19 cellular contexts compared by ENCODE assay signal in genomic region chr1:31326461-31326860, GRCh38. TPM values are rescaled to one million over a fixed set of nuclear protein-coding genes. Genes with fewer than 3 reads are reported as not detected.
DNase-seq lines count a peak whose midpoint lies in the region; ATAC-seq and TF ChIP-seq lines count a peak whose summit lies in the region.
"Had no signal": no experiment of that assay in that cellular context is flagged by ENCODE, and none has a peak within 500 bp of the region (broad histone marks: within the 10 kb centered on the region; RNA-seq: fewer than 3 reads in every experiment).

No MANE protein-coding gene starts in this region.

- H3K27me3 ChIP-seq in MM.1S (replicated peaks; ENCODE audit: insufficient read depth, low read length), result no peaks in the 10 kb centered on the region

- H3K9me3 Mint-ChIP-seq in stimulated activated naive CD8-positive, alpha-beta T cell treated with anti-CD3 and anti-CD28 coated beads, Interleukin-15, amount 100 ng/mL, for 72 hours, result no peaks in the 10 kb centered on the region
- no peaks in the 10 kb centered on the region for H3K9me3 Mint-ChIP-seq in type B pancreatic cell
- H3K9me3 Mint-ChIP-seq: GM23338 had no signal

- no peaks in the 10 kb centered on the region for H3K9me3 ChIP-seq in MM.1S (replicated peaks; ENCODE audit: insufficient read depth, low read length)

- no peak for TF ChIP-seq CTCF in type B pancreatic cell (conservative IDR thresholded peaks at IDR 0.05)
- no peak for TF ChIP-seq CTCF in MM.1S (IDR thresholded peaks at IDR 0.05; ENCODE audit: low read length)

- no peaks in the 10 kb centered on the region for H3K4me1 ChIP-seq in MM.1S (ENCODE audit: low read length)

- H3K4me2 ChIP-seq in MM.1S (ENCODE audit: low read depth, low read length), result no peak overlapping the region
- H3K4me2 ChIP-seq: GM23338 had no signal

- H3K79me2 ChIP-seq in MM.1S (ENCODE audit: low read length), result no peaks in the 10 kb centered on the region

- no peak overlapping the region for H3K4me3 Mint-ChIP-seq in stimulated activated naive CD8-positive, alpha-beta T cell treated with anti-CD3 and anti-CD28 coated beads, Interleukin-15, amount 100 ng/mL, for 72 hours
- no peak overlapping the region for H3K4me3 Mint-ChIP-seq in type B pancreatic cell
- H3K4me3 Mint-ChIP-seq: GM23338 had no signal

- no peaks in the 10 kb centered on the region for H3K36me3 ChIP-seq in MM.1S (replicated peaks; ENCODE audit: insufficient read depth, low read length)

- H3K36me3 Mint-ChIP-seq in type B pancreatic cell, result peaks cover 3% of the 10 kb centered on the region

- H2AFZ ChIP-seq in MM.1S (ENCODE audit: low read length), result no peak overlapping the region
- H2AFZ ChIP-seq: GM23338 had no signal

- DNase-seq in DMS 273 (lab: John Stamatoyannopoulos, UW; ENCODE audit: unreplicated experiment) (peak; percentile 14), DMS 273 treated with DMSO at 0.1 percent for 48 hours (lab: John Stamatoyannopoulos, UW) (no peak), myocyte (ENCODE audit: low read depth) (peak; percentile 36), type B pancreatic cell (ENCODE audit: extremely low spot score, unreplicated experiment) (no peak), LoVo (ENCODE audit: low spot score) (no peak), MM.1S (no peak)
- DNase-seq in stimulated activated naive CD8-positive, alpha-beta T cell treated with anti-CD3 and anti-CD28 coated beads, Interleukin-15, Interleukin-2, amounts not matched to agents 100 U/mL and 50 U/mL, for 24 hours, result no peak
- no peak for DNase-seq in stimulated activated naive CD8-positive, alpha-beta T cell treated with anti-CD3 and anti-CD28 coated beads, Interleukin-15, amount 100 ng/mL, for 72 hours
- DNase-seq: AML-193, HCEC 1CT, Karpas-422, NCI-H1092 treated with DMSO at 0.1 percent for 48 hours, NCI-H2081 treated with DMSO at 0.1 percent for 48 hours, NCI-H526, Right ventricle myocardium superior had no signal

- H3K9ac ChIP-seq in MM.1S (ENCODE audit: low read length), result no peak overlapping the region

- no peaks in the 10 kb centered on the region for H3K27me3 Mint-ChIP-seq in stimulated activated naive CD8-positive, alpha-beta T cell treated with anti-CD3 and anti-CD28 coated beads, Interleukin-15, amount 100 ng/mL, for 72 hours
- H3K27me3 Mint-ChIP-seq in type B pancreatic cell, result no peaks in the 10 kb centered on the region

- H4K20me1 ChIP-seq in MM.1S (ENCODE audit: insufficient read depth, low read length), result no peaks in the 10 kb centered on the region

- H3F3A ChIP-seq in MM.1S (ENCODE audit: insufficient read depth, low read length), result no peaks in the 10 kb centered on the region

- no peak overlapping the region for H3K27ac ChIP-seq in MM.1S (ENCODE audit: low read length)
- H3K27ac ChIP-seq: 22Rv1, C4-2B had no signal

- ATAC-seq in stimulated activated naive CD8-positive, alpha-beta T cell treated with anti-CD3 and anti-CD28 coated beads, Interleukin-15, Interleukin-2, amounts not matched to agents 100 U/mL and 50 U/mL, for 24 hours, result peak; percentile 49
- ATAC-seq in stimulated activated naive CD8-positive, alpha-beta T cell treated with anti-CD3 and anti-CD28 coated beads, Interleukin-15, amount 100 ng/mL, for 72 hours, result no peak
- ATAC-seq: GM23338 had no signal

- no peaks in the 10 kb centered on the region for H3K4me1 Mint-ChIP-seq in stimulated activated naive CD8-positive, alpha-beta T cell treated with anti-CD3 and anti-CD28 coated beads, Interleukin-15, amount 100 ng/mL, for 72 hours
- H3K4me1 Mint-ChIP-seq in type B pancreatic cell (ENCODE audit: unreplicated experiment), result no peaks in the 10 kb centered on the region

- H3K9me2 ChIP-seq in MM.1S (replicated peaks; ENCODE audit: insufficient read depth, low read length), result no peaks in the 10 kb centered on the region

- no peak overlapping the region for H3K4me3 ChIP-seq in MM.1S (ENCODE audit: low read length)
- H3K4me3 ChIP-seq: GM23338 had no signal

- no peak overlapping the region for H3K27ac Mint-ChIP-seq in stimulated activated naive CD8-positive, alpha-beta T cell treated with anti-CD3 and anti-CD28 coated beads, Interleukin-15, amount 100 ng/mL, for 72 hours
- peak overlapping the region; percentile 31 for H3K27ac Mint-ChIP-seq in type B pancreatic cell

RNA-seq across cellular contexts. Expression of gene ZCCHC17, which starts 29.6 kb away (rescaled TPM):
- 32.9 and 34.7 TPM in 2 replicates for total RNA-seq in myocyte
- polyA plus RNA-seq in myocyte (2012), result 43.7 TPM
- total RNA-seq in type B pancreatic cell (ENCODE audit: low replicate concordance), result 29.5 and 35.0 TPM in 2 replicates

RNA-seq across cellular contexts. Expression of gene SNRNP40, which starts 29.9 kb away (rescaled TPM):
- total RNA-seq in myocyte (54.6 and 55.3 TPM in 2 replicates), type B pancreatic cell (ENCODE audit: low replicate concordance) (57.1 and 79.9 TPM in 2 replicates)
- polyA plus RNA-seq in myocyte (2012), result 37.0 TPM

RNA-seq across cellular contexts. Expression of gene FABP3, which starts 46.4 kb away (rescaled TPM):
- total RNA-seq in myocyte, result 380 and 601 TPM in 2 replicates
- polyA plus RNA-seq in myocyte (2012), result 786 TPM
- total RNA-seq in type B pancreatic cell (ENCODE audit: low replicate concordance), result 16.4 and 18.8 TPM in 2 replicates
- total RNA-seq: OCI-LY7 had no signal

Comparison
In these comparisons a context has a peak if more than half of its experiments do, and no peak if none do; other contexts are left out.
1. DNase-seq: peak in DMS 273 (single experiment) and myocyte (single experiment); none in DMS 273 treated with DMSO at 0.1 percent for 48 hours (single experiment), stimulated activated naive CD8-positive, alpha-beta T cell treated with anti-CD3 and anti-CD28 coated beads, Interleukin-15, Interleukin-2, amounts not matched to agents 100 U/mL and 50 U/mL, for 24 hours (single experiment), stimulated activated naive CD8-positive, alpha-beta T cell treated with anti-CD3 and anti-CD28 coated beads, Interleukin-15, amount 100 ng/mL, for 72 hours (0 of 2), type B pancreatic cell (single experiment), LoVo (single experiment) and MM.1S (single experiment).
2. RNA of gene FABP3, which starts 46.4 kb away (total RNA-seq): 380 to 601 TPM in myocyte; 16.4 to 18.8 TPM in type B pancreatic cell; every median in the first group is over 10 times any median in the second.